19 cellular contexts compared by ENCODE assay signal in genomic region chr10:71633935-71634334, GRCh38.
DNase-seq lines count a peak whose midpoint lies in the region; ATAC-seq and TF ChIP-seq lines count a peak whose summit lies in the region.
"Had no signal": no experiment of that assay in that cellular context is flagged by ENCODE, and none has a peak within 500 bp of the region (broad histone marks: within the 10 kb centered on the region; RNA-seq: fewer than 3 reads in every experiment).

No MANE protein-coding gene starts in this region.

- no peak overlapping the region for H2BK120ac ChIP-seq in mesendoderm (ENCODE audit: low read depth, low read length)

- H3F3A ChIP-seq in GM23338 (replicated peaks; ENCODE audit: low read depth), result no peaks in the 10 kb centered on the region

- no peak for DNase-seq in GM23338 (ENCODE audit: low spot score)
- no peak for DNase-seq in Karpas-422
- DNase-seq in WTC11 (ENCODE audit: low spot score), result no peak
- DNase-seq in mesendoderm, result peak; percentile 54
- no peak for DNase-seq in coronary artery (ENCODE audit: low spot score)
- no peak for DNase-seq in SIG-M5 treated with dmso at 0.1 percent for 504 hours (lab: John Stamatoyannopoulos, UW; ENCODE audit: unreplicated experiment)
- DNase-seq in mesenteric fat pad (ENCODE audit: low spot score), result no peak
- no peak for DNase-seq in retina
- DNase-seq: BE2C, DND-41, GM23248, KBM-7, NCI-H1092, NCI-H1436, NCI-H187 treated with DMSO at 0.1 percent for 48 hours, NCI-H2107, NCI-H446 treated with DMSO at 0.1 percent for 48 hours had no signal

- H3K4me3 ChIP-seq in GM23338 (no peak overlapping the region), Karpas-422 (ENCODE audit: low read length) (no peak overlapping the region), mesendoderm (ENCODE audit: low read length) (no peak overlapping the region), coronary artery (no peak overlapping the region)
- H3K4me3 ChIP-seq: GM12878, GM23248, SJSA1 had no signal

- H3K4me1 ChIP-seq in GM23338 (ENCODE audit: insufficient read depth) (peaks cover 57% of the 10 kb centered on the region), Karpas-422 (ENCODE audit: low read length) (peaks cover 51% of the 10 kb centered on the region), mesendoderm (ENCODE audit: control insufficient read depth, low read depth, low read length) (peaks cover 41% of the 10 kb centered on the region)
- H3K4me1 ChIP-seq: BE2C, SJSA1 had no signal

- H4K5ac ChIP-seq in mesendoderm (ENCODE audit: low read length), result no peak overlapping the region

- CTCF ChIA-PET in WTC11 (lab: Charles Lee), result interaction anchor here (1.0 to 5.8 kb wide), 6 partner anchors 10 to 74 kb away, joined by 3 to 36 read pairs (median 5); no protein-coding TSS in a partner anchor

- POLR2A ChIA-PET in WTC11 (lab: Charles Lee), result no interaction called here

- H3K56ac ChIP-seq in mesendoderm (ENCODE audit: low read length), result peak overlapping the region; percentile 75

- peaks cover 71% of the 10 kb centered on the region for H3K4me1 Mint-ChIP-seq in GM23338
- H3K4me1 Mint-ChIP-seq in WTC11, result peaks cover 73% of the 10 kb centered on the region

- H3K4ac ChIP-seq in mesendoderm (ENCODE audit: low read depth, low read length), result no peak overlapping the region

- H3K27me3 Mint-ChIP-seq in GM23338 (ENCODE audit: insufficient read depth, low read depth, poor library complexity), result peaks cover 47% of the 10 kb centered on the region
- peaks cover 69% of the 10 kb centered on the region for H3K27me3 Mint-ChIP-seq in WTC11 (ENCODE audit: low read depth)

- H3K36me3 ChIP-seq in GM23338 (ENCODE audit: insufficient read depth), result no peaks in the 10 kb centered on the region
- H3K36me3 ChIP-seq in Karpas-422 (ENCODE audit: insufficient read depth, low read length), result no peaks in the 10 kb centered on the region
- H3K36me3 ChIP-seq in mesendoderm (ENCODE audit: control insufficient read depth, insufficient read depth, low read length), result no peaks in the 10 kb centered on the region
- H3K36me3 ChIP-seq: BE2C, SJSA1 had no signal

- peaks cover 32% of the 10 kb centered on the region for H3K27me3 ChIP-seq in GM23338 (ENCODE audit: insufficient read depth)
- no peaks in the 10 kb centered on the region for H3K27me3 ChIP-seq in Karpas-422 (ENCODE audit: low read length)
- H3K27me3 ChIP-seq in mesendoderm (ENCODE audit: insufficient read depth, low read length, poor library complexity), result no peaks in the 10 kb centered on the region
- H3K27me3 ChIP-seq: BE2C, SJSA1 had no signal

- no peak overlapping the region for H2BK15ac ChIP-seq in mesendoderm (replicated peaks; ENCODE audit: low read depth)

- H3K27ac Mint-ChIP-seq in GM23338, result no peak overlapping the region
- no peak overlapping the region for H3K27ac Mint-ChIP-seq in WTC11

- no peaks in the 10 kb centered on the region for H3K79me2 ChIP-seq in GM23338 (replicated peaks; ENCODE audit: insufficient read depth)
- H3K79me2 ChIP-seq in Karpas-422 (ENCODE audit: low read length), result no peaks in the 10 kb centered on the region
- H3K79me2 ChIP-seq in mesendoderm (ENCODE audit: control insufficient read depth, insufficient read depth, low read length), result no peaks in the 10 kb centered on the region

- H4K20me1 ChIP-seq in GM23338 (replicated peaks; ENCODE audit: insufficient read depth) (no peaks in the 10 kb centered on the region), Karpas-422 (ENCODE audit: insufficient read depth, low read depth, low read length) (no peaks in the 10 kb centered on the region)

- TF ChIP-seq CTCF in GM23338 (conservative IDR thresholded peaks at IDR 0.05; ENCODE audit: low read depth in 2 of 2) (0 out of 4 replicates have a peak, but pooled peaks of 1 of the 2 experiments have one; percentile 2), WTC11 (IDR thresholded peaks at IDR 0.05) (no peak), coronary artery (IDR thresholded peaks at IDR 0.05) (no peak)

- H3K18ac ChIP-seq in mesendoderm (ENCODE audit: low read length), result peak overlapping the region; percentile 3

- H3K9ac ChIP-seq in Karpas-422 (ENCODE audit: low read length), result peak overlapping the region; percentile 49; the same call in 1 of the 2 replicates
- H3K9ac ChIP-seq in mesendoderm (ENCODE audit: low read length), result peak overlapping the region; percentile 24
- H3K9ac ChIP-seq: GM23248 had no signal

- no peak overlapping the region for H3K4me3 Mint-ChIP-seq in GM23338
- H3K4me3 Mint-ChIP-seq in WTC11, result no peak overlapping the region

- H2AFZ ChIP-seq in GM23338, result peak overlapping the region; percentile 59; the same call in 1 of the 2 replicates
- H2AFZ ChIP-seq in Karpas-422 (ENCODE audit: low read length), result no peak overlapping the region
- H2AFZ ChIP-seq: GM23248 had no signal

- no peaks in the 10 kb centered on the region for H3K9me3 ChIP-seq in Karpas-422 (ENCODE audit: low read length)
- H3K9me3 ChIP-seq: BE2C, SJSA1 had no signal

- H3K27ac ChIP-seq in GM23338 (ENCODE audit: low read depth) (no peak overlapping the region), Karpas-422 (ENCODE audit: low read length) (no peak overlapping the region), mesendoderm (ENCODE audit: low read depth, low read length) (no peak overlapping the region), coronary artery (no peak overlapping the region)
- H3K27ac ChIP-seq: GM23248, SJSA1 had no signal

- peak overlapping the region; percentile 45 for H3K4me2 ChIP-seq in GM23338
- H3K4me2 ChIP-seq in Karpas-422 (ENCODE audit: low read depth, low read length, poor library complexity, severe bottlenecking), result no peak overlapping the region
- H3K4me2 ChIP-seq in mesendoderm (ENCODE audit: low read length), result no peak overlapping the region

- H3K9me3 Mint-ChIP-seq in GM23338 (no peaks in the 10 kb centered on the region; the same call in 2 of the 3 replicates), WTC11 (no peaks in the 10 kb centered on the region)

- H3K23ac ChIP-seq in mesendoderm (ENCODE audit: low read length), result no peak overlapping the region

- peaks cover 1% of the 10 kb centered on the region for H3K79me1 ChIP-seq in mesendoderm (ENCODE audit: low read length)

- H2AK5ac ChIP-seq in mesendoderm (ENCODE audit: low read length), result no peak overlapping the region

- peak; percentile 43 for ATAC-seq in GM23338
- ATAC-seq in WTC11, result peak; percentile 40
- ATAC-seq: GM12878 had no signal

- no peak overlapping the region for H2BK5ac ChIP-seq in mesendoderm (ENCODE audit: low read length)

- no peak overlapping the region for H4K8ac ChIP-seq in mesendoderm (ENCODE audit: low read depth, low read length)

- WGBS in mesendoderm (ENCODE audit: extremely low coverage, insufficient coverage, low lambda C conversion rate), result no CpG with 5 or more reads among the region's 4 CpGs

- H3K9me2 ChIP-seq in GM23338 (ENCODE audit: insufficient read depth) (no peaks in the 10 kb centered on the region), Karpas-422 (replicated peaks; ENCODE audit: insufficient read depth, low read length) (no peaks in the 10 kb centered on the region)

- no peaks in the 10 kb centered on the region for H3K36me3 Mint-ChIP-seq in GM23338 (ENCODE audit: low read depth)
- no peaks in the 10 kb centered on the region for H3K36me3 Mint-ChIP-seq in WTC11

TF ChIP-seq in GM23338, 12 proteins besides CTCF, POLR2A, EP300 and RAD21 (continues in another document):
- TF ChIP-seq STAT1 (IDR thresholded peaks at IDR 0.05; ENCODE audit: unreplicated experiment) (no peak), CREB1 (CRISPR knock-in tag; IDR thresholded peaks at IDR 0.05; ENCODE audit: low read depth) (no peak), POLR2AphosphoS5 (IDR thresholded peaks at IDR 0.05; ENCODE audit: low read depth) (no peak), EZH2phosphoT487 (IDR thresholded peaks at IDR 0.05; ENCODE audit: unreplicated experiment) (no peak), NANOG (IDR thresholded peaks at IDR 0.05; ENCODE audit: borderline replicate concordance) (no peak), JUNB (IDR thresholded peaks at IDR 0.05; ENCODE audit: unreplicated experiment) (no peak), ZNF114 (CRISPR knock-in tag; IDR thresholded peaks at IDR 0.05) (no peak), EZH2 (IDR thresholded peaks at IDR 0.05; ENCODE audit: low read depth, unreplicated experiment) (no peak)

TF ChIP-seq in WTC11, 78 proteins besides CTCF, POLR2A, EP300 and RAD21:
- TF ChIP-seq, protein P1, sequence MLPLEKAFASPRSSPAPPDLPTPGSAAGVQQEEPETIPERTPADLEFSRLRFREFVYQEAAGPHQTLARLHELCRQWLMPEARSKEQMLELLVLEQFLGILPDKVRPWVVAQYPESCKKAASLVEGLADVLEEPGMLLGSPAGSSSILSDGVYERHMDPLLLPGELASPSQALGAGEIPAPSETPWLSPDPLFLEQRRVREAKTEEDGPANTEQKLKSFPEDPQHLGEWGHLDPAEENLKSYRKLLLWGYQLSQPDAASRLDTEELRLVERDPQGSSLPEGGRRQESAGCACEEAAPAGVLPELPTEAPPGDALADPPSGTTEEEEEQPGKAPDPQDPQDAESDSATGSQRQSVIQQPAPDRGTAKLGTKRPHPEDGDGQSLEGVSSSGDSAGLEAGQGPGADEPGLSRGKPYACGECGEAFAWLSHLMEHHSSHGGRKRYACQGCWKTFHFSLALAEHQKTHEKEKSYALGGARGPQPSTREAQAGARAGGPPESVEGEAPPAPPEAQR (CRISPR knock-in tag; IDR thresholded peaks at IDR 0.05), result no peak
- 0 out of 2 replicates have a peak, but pooled peaks have one; percentile 21 for TF ChIP-seq CREM (CRISPR knock-in tag; IDR thresholded peaks at IDR 0.05)
